ENCODE assay signal across 22 cellular contexts in the genomic region with DNA sequence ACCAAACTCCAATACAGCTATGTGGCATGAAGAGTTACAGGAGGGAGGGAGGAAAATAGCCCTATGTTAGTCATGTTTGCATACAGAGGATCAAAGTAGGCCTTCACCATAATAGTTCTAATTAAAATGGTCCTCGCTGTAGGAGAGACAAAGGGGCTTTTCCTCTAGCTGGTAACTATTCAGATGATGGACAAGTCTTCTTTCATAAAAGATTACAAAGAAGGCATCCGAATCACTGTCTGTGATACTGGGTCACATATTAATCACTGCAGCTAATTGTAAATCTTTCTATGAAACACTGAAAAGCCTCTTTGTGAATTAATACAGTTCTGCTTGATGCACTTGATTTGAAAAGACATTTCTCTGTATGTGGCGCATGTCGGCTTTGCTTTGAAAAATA.
"Had no signal": no experiment of that assay in that cellular context is flagged by ENCODE, and none has a peak within 500 bp of the region (broad histone marks: within the 10 kb centered on the region; RNA-seq: fewer than 3 reads in every experiment).

No MANE protein-coding gene starts in this region.

- H3K4me1 Mint-ChIP-seq: activated CD4-positive, alpha-beta T cell treated with anti-CD3 and anti-CD28 coated beads for 36 hours; activated naive CD8-positive, alpha-beta T cell treated with anti-CD3 and anti-CD28 coated beads for 36 hours had no signal

- H3K36me3 Mint-ChIP-seq: activated naive CD8-positive, alpha-beta T cell treated with anti-CD3 and anti-CD28 coated beads for 36 hours; memory B cell; naive thymus-derived CD8-positive, alpha-beta T cell had no signal

- H3K4me3 Mint-ChIP-seq: activated CD4-positive, alpha-beta T cell treated with anti-CD3 and anti-CD28 coated beads for 36 hours; activated naive CD4-positive, alpha-beta T cell treated with anti-CD3 and anti-CD28 coated beads for 36 hours; activated naive CD8-positive, alpha-beta T cell treated with anti-CD3 and anti-CD28 coated beads for 36 hours; activated T-helper 1 cell treated with anti-CD3 and anti-CD28 coated beads, Interleukin-12 subunit alpha, Interleukin-12 subunit beta, Interleukin-2, Interleukin-4 antibody, amounts not matched to agents 30 ng/mL and 10 ng/mL and 1 ng/mL, durations not matched to agents 14 hours and 24 hours and 36 hours; memory B cell; naive thymus-derived CD8-positive, alpha-beta T cell had no signal

- H3K27ac Mint-ChIP-seq: activated CD4-positive, alpha-beta T cell treated with anti-CD3 and anti-CD28 coated beads for 36 hours; activated naive CD4-positive, alpha-beta T cell treated with anti-CD3 and anti-CD28 coated beads for 36 hours; activated naive CD8-positive, alpha-beta T cell treated with anti-CD3 and anti-CD28 coated beads for 36 hours; activated T-helper 1 cell treated with anti-CD3 and anti-CD28 coated beads, Interleukin-12 subunit alpha, Interleukin-12 subunit beta, Interleukin-2, Interleukin-4 antibody, amounts not matched to agents 30 ng/mL and 10 ng/mL and 1 ng/mL, durations not matched to agents 14 hours and 24 hours and 36 hours; memory B cell; naive thymus-derived CD8-positive, alpha-beta T cell had no signal

- DNase-seq: activated CD4-positive, alpha-beta T cell treated with anti-CD3 and anti-CD28 coated beads for 36 hours; activated CD4-positive, alpha-beta T cell treated with anti-CD3 and anti-CD28 coated beads, Interleukin-2, amount 50 U/mL, for 48 hours; activated CD4-positive, CD25-positive, alpha-beta regulatory T cell; activated CD8-positive, alpha-beta memory T cell treated with anti-CD3 and anti-CD28 coated beads for 24 hours; activated effector memory CD4-positive, alpha-beta T cell treated with anti-CD3 and anti-CD28 coated beads, Interleukin-2, amount 50 U/mL, for 16 hours; activated naive CD4-positive, alpha-beta T cell treated with anti-CD3 and anti-CD28 coated beads for 36 hours; activated naive CD8-positive, alpha-beta T cell treated with anti-CD3 and anti-CD28 coated beads for 36 hours; adrenal gland; aorta; brain microvascular endothelial cell; dorsolateral prefrontal cortex; effector memory CD4-positive, alpha-beta T cell; heart right ventricle; naive thymus-derived CD8-positive, alpha-beta T cell; ovary; right cardiac atrium; spleen; stimulated activated naive CD4-positive, alpha-beta T cell; testis; transverse colon had no signal

- H3K27me3 Mint-ChIP-seq: activated CD4-positive, alpha-beta T cell treated with anti-CD3 and anti-CD28 coated beads for 36 hours; activated naive CD8-positive, alpha-beta T cell treated with anti-CD3 and anti-CD28 coated beads for 36 hours; memory B cell had no signal

- H3K9me3 Mint-ChIP-seq: activated naive CD4-positive, alpha-beta T cell treated with anti-CD3 and anti-CD28 coated beads for 36 hours; activated T-helper 1 cell treated with anti-CD3 and anti-CD28 coated beads, Interleukin-12 subunit alpha, Interleukin-12 subunit beta, Interleukin-2, Interleukin-4 antibody, amounts not matched to agents 30 ng/mL and 10 ng/mL and 1 ng/mL, durations not matched to agents 14 hours and 24 hours and 36 hours; memory B cell had no signal
